13 cellular contexts compared by ENCODE assay signal in genomic region chr2:118006861-118007260, GRCh38. TPM values are rescaled to one million over a fixed set of nuclear protein-coding genes. Genes with fewer than 3 reads are reported as not detected.
DNase-seq lines count a peak whose midpoint lies in the region; ATAC-seq lines count a peak whose summit lies in the region.
"Had no signal": no experiment of that assay in that cellular context is flagged by ENCODE, and none has a peak within 500 bp of the region (broad histone marks: within the 10 kb centered on the region; RNA-seq: fewer than 3 reads in every experiment).

No MANE protein-coding gene starts in this region.

- peaks cover 47% of the 10 kb centered on the region for H3K36me3 Mint-ChIP-seq in activated CD4-positive, alpha-beta T cell treated with anti-CD3 and anti-CD28 coated beads for 36 hours (ENCODE audit: low read depth)
- H3K36me3 Mint-ChIP-seq in activated naive CD4-positive, alpha-beta T cell treated with anti-CD3 and anti-CD28 coated beads, Interleukin-2, amount 50 U/mL, for 72 hours = peaks cover 5 to 10% of the 10 kb centered on the region in 2 donors
- peaks cover 27% of the 10 kb centered on the region for H3K36me3 Mint-ChIP-seq in activated naive CD4-positive, alpha-beta T cell treated with anti-CD3 and anti-CD28 coated beads for 36 hours (ENCODE audit: low read depth)
- peaks cover 79% of the 10 kb centered on the region for H3K36me3 Mint-ChIP-seq in stimulated activated effector memory CD8-positive, alpha-beta T cell treated with anti-CD3 and anti-CD28 coated beads, Interleukin-12 subunit alpha, Interleukin-12 subunit beta, amount 100 ng/mL, for 72 hours

- no peaks in the 10 kb centered on the region for H3K27me3 Mint-ChIP-seq in activated CD4-positive, alpha-beta T cell treated with anti-CD3 and anti-CD28 coated beads for 36 hours
- H3K27me3 Mint-ChIP-seq in activated naive CD4-positive, alpha-beta T cell treated with anti-CD3 and anti-CD28 coated beads for 36 hours (ENCODE audit: low read depth) = no peaks in the 10 kb centered on the region
- H3K27me3 Mint-ChIP-seq: CD8-positive, alpha-beta memory T cell had no signal

- H3K4me1 Mint-ChIP-seq in activated CD4-positive, alpha-beta T cell treated with anti-CD3 and anti-CD28 coated beads for 36 hours = peaks cover 32% of the 10 kb centered on the region
- peaks cover 35% of the 10 kb centered on the region for H3K4me1 Mint-ChIP-seq in activated naive CD4-positive, alpha-beta T cell treated with anti-CD3 and anti-CD28 coated beads for 36 hours (ENCODE audit: low read depth)
- H3K4me1 Mint-ChIP-seq in stimulated activated effector memory CD8-positive, alpha-beta T cell treated with anti-CD3 and anti-CD28 coated beads, Interleukin-12 subunit alpha, Interleukin-12 subunit beta, amount 100 ng/mL, for 72 hours = peaks cover 20% of the 10 kb centered on the region

- no peak overlapping the region for H3K4me3 Mint-ChIP-seq in activated CD4-positive, alpha-beta T cell treated with anti-CD3 and anti-CD28 coated beads for 36 hours
- no peak overlapping the region for H3K4me3 Mint-ChIP-seq in activated naive CD4-positive, alpha-beta T cell treated with anti-CD3 and anti-CD28 coated beads for 36 hours
- H3K4me3 Mint-ChIP-seq in stimulated activated effector memory CD8-positive, alpha-beta T cell treated with anti-CD3 and anti-CD28 coated beads, Interleukin-12 subunit alpha, Interleukin-12 subunit beta, amount 100 ng/mL, for 72 hours = no peak overlapping the region
- H3K4me3 Mint-ChIP-seq: CD8-positive, alpha-beta memory T cell had no signal

- intact Hi-C loops in activated CD4-positive, alpha-beta T cell treated with anti-CD3 and anti-CD28 coated beads for 36 hours (cut with DNase I, micrococcal nuclease) = no loop called here
- intact Hi-C loops in activated naive CD4-positive, alpha-beta T cell treated with anti-CD3 and anti-CD28 coated beads for 36 hours (cut with micrococcal nuclease) = no loop called here
- intact Hi-C loops in left cardiac atrium (cut with DNase I) = no loop called here
- intact Hi-C loops in Right ventricle myocardium inferior (cut with DNase I) = no loop called here

- peak overlapping the region; percentile 64 for H3K27ac Mint-ChIP-seq in activated CD4-positive, alpha-beta T cell treated with anti-CD3 and anti-CD28 coated beads for 36 hours
- peak overlapping the region; percentile 30 to 60 for H3K27ac Mint-ChIP-seq in activated naive CD4-positive, alpha-beta T cell treated with anti-CD3 and anti-CD28 coated beads, Interleukin-2, amount 50 U/mL, for 72 hours
- no peak overlapping the region for H3K27ac Mint-ChIP-seq in activated naive CD4-positive, alpha-beta T cell treated with anti-CD3 and anti-CD28 coated beads for 36 hours
- peak overlapping the region; percentile 68 for H3K27ac Mint-ChIP-seq in stimulated activated effector memory CD8-positive, alpha-beta T cell treated with anti-CD3 and anti-CD28 coated beads, Interleukin-12 subunit alpha, Interleukin-12 subunit beta, amount 100 ng/mL, for 72 hours

- POLR2A ChIA-PET in activated CD4-positive, alpha-beta T cell treated with anti-CD3 and anti-CD28 coated beads for 36 hours (lab: Charles Lee) = no interaction called here

- CTCF ChIA-PET in activated CD4-positive, alpha-beta T cell treated with anti-CD3 and anti-CD28 coated beads for 36 hours (lab: Charles Lee) = interaction anchor here (1.0 to 2.3 kb wide), 3 partner anchors 11 to 193 kb away, joined by 3 to 10 read pairs (median 8); partner anchors contain the start of gene DDX18
- CTCF ChIA-PET in activated naive CD4-positive, alpha-beta T cell treated with anti-CD3 and anti-CD28 coated beads for 36 hours (lab: Charles Lee) = interaction anchor here (0.5 to 4.2 kb wide), 2 partner anchors 11 to 527 kb away, joined by 3 to 14 read pairs; no protein-coding TSS in a partner anchor

- no peak for ATAC-seq in activated CD4-positive, alpha-beta T cell treated with anti-CD3 and anti-CD28 coated beads for 36 hours
- ATAC-seq in activated naive CD4-positive, alpha-beta T cell treated with anti-CD3 and anti-CD28 coated beads, Interleukin-2, amount 50 U/mL, for 72 hours = no peak
- ATAC-seq in left cardiac atrium = peak; percentile 48 to 74
- no peak for ATAC-seq in Right ventricle myocardium inferior
- no peak for ATAC-seq in stimulated activated effector memory CD8-positive, alpha-beta T cell treated with anti-CD3 and anti-CD28 coated beads, Interleukin-12 subunit alpha, Interleukin-12 subunit beta, amount 100 ng/mL, for 72 hours

- H3K9me3 Mint-ChIP-seq in activated CD4-positive, alpha-beta T cell treated with anti-CD3 and anti-CD28 coated beads for 36 hours (ENCODE audit: low read depth) = no peaks in the 10 kb centered on the region
- H3K9me3 Mint-ChIP-seq in activated naive CD4-positive, alpha-beta T cell treated with anti-CD3 and anti-CD28 coated beads, Interleukin-2, amount 50 U/mL, for 72 hours = no peaks in the 10 kb centered on the region
- H3K9me3 Mint-ChIP-seq in activated naive CD4-positive, alpha-beta T cell treated with anti-CD3 and anti-CD28 coated beads for 36 hours = no peaks in the 10 kb centered on the region
- no peaks in the 10 kb centered on the region for H3K9me3 Mint-ChIP-seq in stimulated activated effector memory CD8-positive, alpha-beta T cell treated with anti-CD3 and anti-CD28 coated beads, Interleukin-12 subunit alpha, Interleukin-12 subunit beta, amount 100 ng/mL, for 72 hours
- H3K9me3 Mint-ChIP-seq: CD8-positive, alpha-beta memory T cell had no signal

- no peak for DNase-seq in activated CD4-positive, alpha-beta T cell treated with anti-CD3 and anti-CD28 coated beads for 36 hours
- no peak for DNase-seq in activated CD4-positive, alpha-beta T cell treated with anti-CD3 and anti-CD28 coated beads for 48 hours
- no peak for DNase-seq in activated naive CD4-positive, alpha-beta T cell treated with anti-CD3 and anti-CD28 coated beads, Interleukin-2, amount 50 U/mL, for 72 hours (ENCODE audit: low spot score in 2 of 2)
- DNase-seq in activated naive CD4-positive, alpha-beta T cell treated with anti-CD3 and anti-CD28 coated beads for 36 hours = no peak
- DNase-seq in left cardiac atrium = no peak
- no peak for DNase-seq in Right ventricle myocardium inferior (ENCODE audit: missing footprints)
- no peak for DNase-seq in stimulated activated effector memory CD8-positive, alpha-beta T cell treated with anti-CD3 and anti-CD28 coated beads, Interleukin-12 subunit alpha, Interleukin-12 subunit beta, amount 100 ng/mL, for 72 hours (ENCODE audit: low spot score in 2 of 2)
- DNase-seq in NCI-H2196 treated with DMSO at 0.1 percent for 48 hours (lab: John Stamatoyannopoulos, UW; ENCODE audit: unreplicated experiment) = no peak
- DNase-seq: 8988T; AML-193; CD8-positive, alpha-beta memory T cell; DMS53; GF-D8 had no signal

RNA-seq across cellular contexts. Expression of gene CCDC93, which starts 7.0 kb away (rescaled TPM):
- total RNA-seq in activated CD4-positive, alpha-beta T cell treated with anti-CD3 and anti-CD28 coated beads for 36 hours = 10 to 100 TPM; 26.2 to 39.5 TPM
- total RNA-seq in activated naive CD4-positive, alpha-beta T cell treated with anti-CD3 and anti-CD28 coated beads, Interleukin-2, amount 50 U/mL, for 72 hours = 10 to 100 TPM; 27.5 to 42.5 TPM
- total RNA-seq in activated naive CD4-positive, alpha-beta T cell treated with anti-CD3 and anti-CD28 coated beads for 36 hours = 10 to 100 TPM; 29.0 to 32.8 TPM
- total RNA-seq in left cardiac atrium = 10 to 100 TPM; 18.3 to 24.6 TPM
- total RNA-seq in Right ventricle myocardium inferior = 22.2 TPM

Comparison
In these comparisons a context has a peak if more than half of its experiments do, and no peak if none do; other contexts are left out.
1. ATAC-seq: peak in left cardiac atrium (2 of 2); none in activated CD4-positive, alpha-beta T cell treated with anti-CD3 and anti-CD28 coated beads for 36 hours (single experiment), activated naive CD4-positive, alpha-beta T cell treated with anti-CD3 and anti-CD28 coated beads, Interleukin-2, amount 50 U/mL, for 72 hours (0 of 2), Right ventricle myocardium inferior (single experiment) and stimulated activated effector memory CD8-positive, alpha-beta T cell treated with anti-CD3 and anti-CD28 coated beads, Interleukin-12 subunit alpha, Interleukin-12 subunit beta, amount 100 ng/mL, for 72 hours (single experiment).